13 cellular contexts compared by ENCODE assay signal in genomic region chrX:45513042-45513441, GRCh38.
"Had no signal": no experiment of that assay in that cellular context is flagged by ENCODE, and none has a peak within 500 bp of the region (broad histone marks: within the 10 kb centered on the region; RNA-seq: fewer than 3 reads in every experiment).

No MANE protein-coding gene starts in this region.

- H3K27ac ChIP-seq: foreskin keratinocyte, stomach, thoracic aorta, VCaP had no signal

- H3K4me3 ChIP-seq: esophagus muscularis mucosa, lung, stomach, thoracic aorta had no signal

- H3K36me3 ChIP-seq: esophagus muscularis mucosa, stomach, thoracic aorta had no signal

- DNase-seq: activated CD4-positive, alpha-beta memory T cell treated with anti-CD3 and anti-CD28 coated beads, Interleukin-2, amount 10 ng/mL, durations not matched to agents 7 days and 5 days; activated naive CD8-positive, alpha-beta T cell treated with anti-CD3 and anti-CD28 coated beads, Interleukin-2, amount 10 ng/mL, durations not matched to agents 7 days and 5 days; activated T-cell treated with anti-CD3 and anti-CD28 coated beads, Interleukin-2, amount 50 U/mL, for 72 hours; aorta; foreskin keratinocyte; left cardiac atrium; nephron progenitor cell; stomach; T-helper 9 cell had no signal

- ATAC-seq: activated T-cell treated with anti-CD3 and anti-CD28 coated beads, Interleukin-2, amount 50 U/mL, for 72 hours; foreskin keratinocyte; left cardiac atrium had no signal

- H3K27me3 ChIP-seq: esophagus muscularis mucosa, foreskin keratinocyte had no signal

- H3K9me3 ChIP-seq: esophagus muscularis mucosa, stomach, thoracic aorta had no signal
